In the genomic region with DNA sequence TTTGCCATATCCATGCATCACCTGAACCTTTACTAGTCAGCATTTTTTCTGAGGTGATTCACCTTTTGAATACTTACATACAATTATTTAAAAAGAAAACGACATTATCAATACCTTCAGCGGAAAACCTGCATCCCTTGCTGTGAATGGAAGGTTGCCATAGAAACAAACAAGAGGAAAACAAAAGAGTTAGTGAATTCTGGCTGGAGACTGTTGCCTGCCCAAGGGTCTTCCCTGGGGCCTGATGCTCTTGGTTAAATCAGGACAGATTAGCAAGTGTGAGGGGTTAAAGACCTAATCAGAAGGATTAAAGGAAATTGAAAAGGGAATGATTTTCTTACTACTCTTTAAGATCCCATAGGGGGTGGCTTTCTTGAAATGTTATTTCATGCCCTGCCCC, we compare ENCODE assay signal across 2 cellular contexts.
TF ChIP-seq lines count a peak whose summit lies in the region.

No MANE protein-coding gene starts in this region.

TF ChIP-seq in HepG2, 621 proteins besides CTCF, POLR2A, EP300 and RAD21 (continued from another document):
- TF ChIP-seq PBX2 (CRISPR knock-in tag; IDR thresholded peaks at IDR 0.05) (no peak), MAFF (IDR thresholded peaks at IDR 0.05; ENCODE audit: low read depth, low read length) (0 out of 2 replicates have a peak, but pooled peaks have one; percentile 21), FOXP1 (IDR thresholded peaks at IDR 0.05) (no peak), FOXP1 (CRISPR knock-in tag; IDR thresholded peaks at IDR 0.05) (no peak), MAFK (conservative IDR thresholded peaks at IDR 0.05 in 1 of 2, IDR thresholded peaks at IDR 0.05 in 1 of 2; ENCODE audit: low read length in 2 of 2) (peak; percentile 42 to 69), ZBTB39 (CRISPR knock-in tag; IDR thresholded peaks at IDR 0.05) (no peak)

TF ChIP-seq in WTC11, 78 proteins besides CTCF, POLR2A, EP300 and RAD21:
- TF ChIP-seq, protein P1, sequence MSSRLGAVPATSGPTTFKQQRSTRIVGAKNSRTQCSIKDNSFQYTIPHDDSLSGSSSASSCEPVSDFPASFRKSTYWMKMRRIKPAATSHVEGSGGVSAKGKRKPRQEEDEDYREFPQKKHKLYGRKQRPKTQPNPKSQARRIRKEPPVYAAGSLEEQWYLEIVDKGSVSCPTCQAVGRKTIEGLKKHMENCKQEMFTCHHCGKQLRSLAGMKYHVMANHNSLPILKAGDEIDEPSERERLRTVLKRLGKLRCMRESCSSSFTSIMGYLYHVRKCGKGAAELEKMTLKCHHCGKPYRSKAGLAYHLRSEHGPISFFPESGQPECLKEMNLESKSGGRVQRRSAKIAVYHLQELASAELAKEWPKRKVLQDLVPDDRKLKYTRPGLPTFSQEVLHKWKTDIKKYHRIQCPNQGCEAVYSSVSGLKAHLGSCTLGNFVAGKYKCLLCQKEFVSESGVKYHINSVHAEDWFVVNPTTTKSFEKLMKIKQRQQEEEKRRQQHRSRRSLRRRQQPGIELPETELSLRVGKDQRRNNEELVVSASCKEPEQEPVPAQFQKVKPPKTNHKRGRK (CRISPR knock-in tag; IDR thresholded peaks at IDR 0.05; ENCODE audit: borderline replicate concordance), result no peak
- TF ChIP-seq ZNF263 (CRISPR knock-in tag; IDR thresholded peaks at IDR 0.05; ENCODE audit: low read depth), result no peak
- TF ChIP-seq NR2C2 (CRISPR knock-in tag; IDR thresholded peaks at IDR 0.05), result no peak
- no peak for TF ChIP-seq ELF4 (CRISPR knock-in tag; IDR thresholded peaks at IDR 0.05; ENCODE audit: low read depth)
- no peak for TF ChIP-seq PREB (CRISPR knock-in tag; IDR thresholded peaks at IDR 0.05; ENCODE audit: borderline replicate concordance)
- TF ChIP-seq GTF2I (CRISPR knock-in tag; conservative IDR thresholded peaks at IDR 0.05), result no peak
- no peak for TF ChIP-seq PRDM15 (CRISPR knock-in tag; IDR thresholded peaks at IDR 0.05)
